ENCODE assay signal across 22 cellular contexts in genomic region chr2:168253379-168253778, GRCh38.
"Had no signal": no experiment of that assay in that cellular context is flagged by ENCODE, and none has a peak within 500 bp of the region (broad histone marks: within the 10 kb centered on the region; RNA-seq: fewer than 3 reads in every experiment).

No MANE protein-coding gene starts in this region.

- H3K27ac Mint-ChIP-seq: mesothelial cell of epicardium, naive B cell had no signal

- H3K36me3 Mint-ChIP-seq: mesothelial cell of epicardium had no signal

- ATAC-seq: gastrocnemius medialis, left lobe of liver, mucosa of descending colon, psoas muscle, right cardiac atrium had no signal

- DNase-seq: cortex of kidney; foreskin fibroblast; gastrocnemius medialis; head of caudate nucleus; kidney; mesenchymal stem cell; mucosa of descending colon; naive B cell; occipital lobe; ovary; posterior cingulate gyrus; psoas muscle; right cardiac atrium; small intestine; stimulated activated CD4-positive, alpha-beta T cell treated with anti-CD3 and anti-CD28 coated beads, Interleukin-15, amount 100 ng/mL, for 24 hours; stimulated activated CD4-positive, alpha-beta T cell treated with anti-CD3 and anti-CD28 coated beads, Interleukin-2, amount 100 ng/mL, for 48 hours; stimulated activated naive CD4-positive, alpha-beta T cell treated with Interleukin-2 at 50 U/mL for 16 hours; stomach; thyroid gland had no signal

- H3K4me3 Mint-ChIP-seq: mesothelial cell of epicardium, naive B cell had no signal

- H3K27me3 Mint-ChIP-seq: naive B cell had no signal

- H3K27ac ChIP-seq: gastrocnemius medialis, ovary, psoas muscle, stomach, thyroid gland, vagina had no signal
